Comparison of ENCODE assay signal across 1 cellular context in genomic region chr20:33262658-33263065, GRCh38.
TF ChIP-seq lines count a peak whose summit lies in the region.

No MANE protein-coding gene starts in this region.

TF ChIP-seq in HepG2, 621 proteins besides CTCF, POLR2A, EP300 and RAD21 (continued from another document):
- no peak for TF ChIP-seq RBM39 (IDR thresholded peaks at IDR 0.05; ENCODE audit: low read depth, low read length, poor library complexity, severe bottlenecking)
- peak; percentile 39; the same call in 1 of the 2 replicates for TF ChIP-seq SOX5 (CRISPR knock-in tag; IDR thresholded peaks at IDR 0.05; ENCODE audit: borderline replicate concordance)
- 0 out of 2 replicates have a peak, but pooled peaks have one; percentile 59 for TF ChIP-seq SALL2 (CRISPR knock-in tag; IDR thresholded peaks at IDR 0.05)
- TF ChIP-seq HMGA1 (CRISPR knock-in tag; conservative IDR thresholded peaks at IDR 0.05) = no peak
- no peak for TF ChIP-seq SOX6 (IDR thresholded peaks at IDR 0.05)
- TF ChIP-seq SOX6 (CRISPR knock-in tag; IDR thresholded peaks at IDR 0.05) = no peak
- TF ChIP-seq ZBTB2 (CRISPR knock-in tag; IDR thresholded peaks at IDR 0.05; ENCODE audit: low read depth) = no peak
- TF ChIP-seq MLX (CRISPR knock-in tag; IDR thresholded peaks at IDR 0.05) = no peak
- TF ChIP-seq MAF1 (CRISPR knock-in tag; IDR thresholded peaks at IDR 0.05; ENCODE audit: borderline replicate concordance) = no peak
